Comparison of ENCODE assay signal across 20 cellular contexts in genomic region chr4:84579410-84579791, GRCh38.
DNase-seq lines count a peak whose midpoint lies in the region; TF ChIP-seq lines count a peak whose summit lies in the region.
"Had no signal": no experiment of that assay in that cellular context is flagged by ENCODE, and none has a peak within 500 bp of the region (broad histone marks: within the 10 kb centered on the region; RNA-seq: fewer than 3 reads in every experiment).

No MANE protein-coding gene starts in this region.

- H3K27me3 ChIP-seq in KMS-11 (ENCODE audit: insufficient read depth, low read depth), result no peaks in the 10 kb centered on the region
- H3K27me3 ChIP-seq: hepatocyte had no signal

- no peaks in the 10 kb centered on the region for H3K79me2 ChIP-seq in KMS-11 (ENCODE audit: insufficient read depth, low read depth)

- no peak overlapping the region for H3K9ac ChIP-seq in KMS-11

- H3K36me3 ChIP-seq in KMS-11 (ENCODE audit: insufficient read depth), result no peaks in the 10 kb centered on the region

- no peak overlapping the region for H2AFZ ChIP-seq in KMS-11 (ENCODE audit: low read depth)
- H2AFZ ChIP-seq: hepatocyte had no signal

- in situ Hi-C loops in KBM-7 (cut with MboI; ENCODE audit: low pct_unique_long_range_greater_than_20kb, low sequenced_read_pairs), result no loop called here

- no peak overlapping the region for H3K27ac ChIP-seq in KMS-11
- H3K27ac ChIP-seq: hepatocyte had no signal

- H3K4me1 ChIP-seq in KMS-11 (ENCODE audit: low read depth, poor library complexity, severe bottlenecking), result peaks cover 7% of the 10 kb centered on the region

- DNase-seq in choroid plexus epithelial cell (ENCODE audit: low read depth) (peak; percentile 46), kidney glomerular epithelial cell (lab: John Stamatoyannopoulos, UW) (peak; percentile 55), retina (peak; percentile 66), NCI-H1417 treated with DMSO at 0.1 percent for 48 hours (lab: John Stamatoyannopoulos, UW) (no peak), KBM-7 (no peak), DMS 273 (lab: John Stamatoyannopoulos, UW; ENCODE audit: unreplicated experiment) (no peak)
- no peak for DNase-seq in stimulated activated naive CD4-positive, alpha-beta T cell (lab: John Stamatoyannopoulos, UW)
- DNase-seq: activated CD4-positive, alpha-beta T cell treated with anti-CD3 and anti-CD28 coated beads for 1 hour; activated naive CD4-positive, alpha-beta T cell treated with anti-CD3 and anti-CD28 coated beads, Interleukin-2, amount 10 ng/mL, durations not matched to agents 7 days and 5 days; activated T-cell treated with anti-CD3 and anti-CD28 coated beads, Interleukin-2, amount 50 U/mL, for 48 hours; aorta; CD8-positive, alpha-beta memory T cell; cerebellar nuclear complex; DND-41; effector memory CD8-positive, alpha-beta T cell; NCI-H1417; NCI-H2171; NCI-H526 had no signal

- no peak for TF ChIP-seq CTCF in KMS-11 (conservative IDR thresholded peaks at IDR 0.05; ENCODE audit: low read depth, low read length)
- TF ChIP-seq CTCF in choroid plexus epithelial cell (conservative IDR thresholded peaks at IDR 0.05; ENCODE audit: low read depth, low read length), result no peak

- no peak overlapping the region for H3K4me3 ChIP-seq in KMS-11 (IDR thresholded peaks at IDR 0.05; ENCODE audit: insufficient read depth, low read depth, low read length)
- no peak overlapping the region for H3K4me3 ChIP-seq in choroid plexus epithelial cell (ENCODE audit: low read depth, low read length)
- H3K4me3 ChIP-seq: hepatocyte had no signal

- H4K20me1 ChIP-seq in KMS-11 (ENCODE audit: insufficient read depth), result no peaks in the 10 kb centered on the region

- H3K4me2 ChIP-seq in KMS-11, result 0 out of 2 replicates have a peak overlapping the region, but pooled peaks have one; percentile 2
- H3K4me2 ChIP-seq: hepatocyte had no signal

Comparison
In these comparisons a context has a peak if more than half of its experiments do, and no peak if none do; other contexts are left out.
1. DNase-seq: peak in choroid plexus epithelial cell (single experiment), kidney glomerular epithelial cell (single experiment) and retina (single experiment); none in NCI-H1417 treated with DMSO at 0.1 percent for 48 hours (single experiment), KBM-7 (single experiment), stimulated activated naive CD4-positive, alpha-beta T cell (0 of 6) and DMS 273 (single experiment).